ENCODE assay signal across 10 cellular contexts in genomic region chr4:84412062-84412461, GRCh38.
"Had no signal": no experiment of that assay in that cellular context is flagged by ENCODE, and none has a peak within 500 bp of the region (broad histone marks: within the 10 kb centered on the region; RNA-seq: fewer than 3 reads in every experiment).

No MANE protein-coding gene starts in this region.

- DNase-seq: GM23248, GOT3, H7, HFFc6, IMR-90 had no signal

- H3K27ac ChIP-seq: GM23248, HL-60 had no signal

- ATAC-seq: HCT116, HepG2, K562 had no signal

- H3K4me3 ChIP-seq: GM23248, HAP-1, K562 had no signal

- H3K9ac ChIP-seq: GM23248 had no signal

- H3K36me3 ChIP-seq: HAP-1 had no signal

- H3K9me3 ChIP-seq: HAP-1 had no signal
